ENCODE assay signal across 1 cellular context in the genomic region with DNA sequence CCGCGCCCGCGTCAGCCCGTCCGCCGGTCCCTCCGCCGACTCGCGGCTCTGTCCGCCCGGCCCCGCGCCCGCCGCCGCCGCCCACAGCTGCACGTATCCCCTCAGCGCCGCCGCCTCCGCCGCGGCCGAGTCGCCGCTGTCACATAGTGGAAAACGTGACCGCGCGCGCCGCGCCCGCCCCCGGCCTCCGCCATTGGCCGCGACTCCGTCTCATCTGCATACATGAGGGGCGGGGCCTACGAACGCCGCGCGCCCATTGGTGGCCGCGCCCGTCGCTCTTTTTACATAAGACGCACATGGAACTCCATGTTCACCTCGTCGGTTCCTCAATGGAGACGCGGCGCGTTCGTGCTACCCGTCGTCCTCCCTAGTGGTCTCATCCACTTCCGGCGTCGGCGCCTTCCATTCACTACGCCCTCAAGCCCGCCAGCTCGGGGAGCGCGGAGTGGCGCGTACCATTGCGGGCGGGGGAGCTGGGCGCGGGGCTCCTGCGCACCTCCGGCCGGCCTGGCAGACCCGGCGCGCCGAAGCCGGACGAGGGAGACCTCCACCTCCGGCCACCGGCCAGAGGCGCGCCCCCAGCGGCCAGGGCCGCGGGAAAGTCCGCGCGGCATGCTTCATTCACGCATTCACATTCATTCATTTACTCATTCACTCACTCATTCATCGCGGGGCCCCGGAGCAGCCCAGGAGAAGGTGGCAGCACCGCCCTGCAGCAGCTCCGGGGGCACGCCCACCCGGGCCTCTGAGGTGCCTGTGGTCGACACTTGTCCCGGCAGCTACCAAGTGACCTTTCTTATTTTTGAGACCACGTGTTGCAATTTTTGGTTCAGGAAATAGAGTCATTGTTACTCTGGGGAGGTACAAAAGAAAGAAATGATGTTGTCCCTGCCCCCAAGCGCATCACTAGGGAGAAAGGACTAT.
TF ChIP-seq lines count a peak whose summit lies in the region.

No MANE protein-coding gene starts in this region.

TF ChIP-seq in K562, 482 proteins besides CTCF, POLR2A, EP300 and RAD21 (continued from another document and continues in another):
- TF ChIP-seq, protein P1, sequence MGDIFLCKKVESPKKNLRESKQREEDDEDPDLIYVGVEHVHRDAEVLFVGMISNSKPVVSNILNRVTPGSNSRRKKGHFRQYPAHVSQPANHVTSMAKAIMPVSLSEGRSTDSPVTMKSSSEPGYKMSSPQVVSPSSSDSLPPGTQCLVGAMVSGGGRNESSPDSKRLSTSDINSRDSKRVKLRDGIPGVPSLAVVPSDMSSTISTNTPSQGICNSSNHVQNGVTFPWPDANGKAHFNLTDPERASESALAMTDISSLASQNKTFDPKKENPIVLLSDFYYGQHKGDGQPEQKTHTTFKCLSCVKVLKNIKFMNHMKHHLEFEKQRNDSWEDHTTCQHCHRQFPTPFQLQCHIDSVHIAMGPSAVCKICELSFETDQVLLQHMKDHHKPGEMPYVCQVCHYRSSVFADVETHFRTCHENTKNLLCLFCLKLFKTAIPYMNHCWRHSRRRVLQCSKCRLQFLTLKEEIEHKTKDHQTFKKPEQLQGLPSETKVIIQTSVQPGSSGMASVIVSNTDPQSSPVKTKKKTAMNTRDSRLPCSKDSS (IDR thresholded peaks at IDR 0.05; ENCODE audit: low read depth, partially characterized antibody), result no peak
- TF ChIP-seq WHSC1 (IDR thresholded peaks at IDR 0.05; ENCODE audit: low read length) (no peak), BHLHE40 (IDR thresholded peaks at IDR 0.05; ENCODE audit: low read length) (peak; percentile 97), SAP30 (IDR thresholded peaks at IDR 0.05; ENCODE audit: borderline replicate concordance, insufficient read depth, low read depth, low read length, poor library complexity, severe bottlenecking) (no peak), CBX2 (IDR thresholded peaks at IDR 0.05; ENCODE audit: insufficient read depth, low read length, poor library complexity, severe bottlenecking) (no peak), JUN (IDR thresholded peaks at IDR 0.05; ENCODE audit: borderline replicate concordance, low read depth, low read length) (peak; percentile 20; the same call in 1 of the 2 replicates), JUN (CRISPR knock-in tag; IDR thresholded peaks at IDR 0.05; ENCODE audit: borderline replicate concordance) (no peak), EWSR1 (IDR thresholded peaks at IDR 0.05; ENCODE audit: borderline replicate concordance, low read depth, partially characterized antibody) (no peak), ATF1 (CRISPR knock-in tag; IDR thresholded peaks at IDR 0.05) (no peak), ATF1 (tag; IDR thresholded peaks at IDR 0.05) (peak; percentile 92), TAL1 (IDR thresholded peaks at IDR 0.05) (no peak), ETV5 (CRISPR knock-in tag; IDR thresholded peaks at IDR 0.05; ENCODE audit: low read depth) (0 out of 2 replicates have a peak, but pooled peaks have one; percentile 30), CSDE1 (IDR thresholded peaks at IDR 0.05) (no peak), ZNF583 (CRISPR knock-in tag; IDR thresholded peaks at IDR 0.05) (no peak), ZNF253 (CRISPR knock-in tag; conservative IDR thresholded peaks at IDR 0.05) (no peak), TEAD4 (IDR thresholded peaks at IDR 0.05; ENCODE audit: low read length) (no peak), TEAD4 (CRISPR knock-in tag; IDR thresholded peaks at IDR 0.05; ENCODE audit: borderline replicate concordance) (no peak), ZNF79 (CRISPR knock-in tag; IDR thresholded peaks at IDR 0.05; ENCODE audit: low read depth) (no peak), CREBBP (IDR thresholded peaks at IDR 0.05; ENCODE audit: low read depth, low read length) (no peak), ZNF184 (CRISPR knock-in tag; IDR thresholded peaks at IDR 0.05) (no peak), SREBF1 (IDR thresholded peaks at IDR 0.05; ENCODE audit: borderline replicate concordance, low read depth, low read length) (0 out of 2 replicates have a peak, but pooled peaks have one; percentile 32), E2F3 (CRISPR knock-in tag; IDR thresholded peaks at IDR 0.05) (no peak), SMAD3 (CRISPR knock-in tag; conservative IDR thresholded peaks at IDR 0.05) (no peak), TAF7 (tag; IDR thresholded peaks at IDR 0.05) (peak; percentile 17; the same call in 1 of the 2 replicates), TCF7L2 (IDR thresholded peaks at IDR 0.05; ENCODE audit: low read depth, low read length) (peak; percentile 70), NFE2 (IDR thresholded peaks at IDR 0.05; ENCODE audit: low read depth) (no peak), TEAD1 (CRISPR knock-in tag; IDR thresholded peaks at IDR 0.05) (no peak)
- TF ChIP-seq, protein P2, sequence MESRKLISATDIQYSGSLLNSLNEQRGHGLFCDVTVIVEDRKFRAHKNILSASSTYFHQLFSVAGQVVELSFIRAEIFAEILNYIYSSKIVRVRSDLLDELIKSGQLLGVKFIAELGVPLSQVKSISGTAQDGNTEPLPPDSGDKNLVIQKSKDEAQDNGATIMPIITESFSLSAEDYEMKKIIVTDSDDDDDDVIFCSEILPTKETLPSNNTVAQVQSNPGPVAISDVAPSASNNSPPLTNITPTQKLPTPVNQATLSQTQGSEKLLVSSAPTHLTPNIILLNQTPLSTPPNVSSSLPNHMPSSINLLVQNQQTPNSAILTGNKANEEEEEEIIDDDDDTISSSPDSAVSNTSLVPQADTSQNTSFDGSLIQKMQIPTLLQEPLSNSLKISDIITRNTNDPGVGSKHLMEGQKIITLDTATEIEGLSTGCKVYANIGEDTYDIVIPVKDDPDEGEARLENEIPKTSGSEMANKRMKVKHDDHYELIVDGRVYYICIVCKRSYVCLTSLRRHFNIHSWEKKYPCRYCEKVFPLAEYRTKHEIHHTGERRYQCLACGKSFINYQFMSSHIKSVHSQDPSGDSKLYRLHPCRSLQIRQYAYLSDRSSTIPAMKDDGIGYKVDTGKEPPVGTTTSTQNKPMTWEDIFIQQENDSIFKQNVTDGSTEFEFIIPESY (CRISPR knock-in tag; IDR thresholded peaks at IDR 0.05), result no peak
- TF ChIP-seq, protein P3, sequence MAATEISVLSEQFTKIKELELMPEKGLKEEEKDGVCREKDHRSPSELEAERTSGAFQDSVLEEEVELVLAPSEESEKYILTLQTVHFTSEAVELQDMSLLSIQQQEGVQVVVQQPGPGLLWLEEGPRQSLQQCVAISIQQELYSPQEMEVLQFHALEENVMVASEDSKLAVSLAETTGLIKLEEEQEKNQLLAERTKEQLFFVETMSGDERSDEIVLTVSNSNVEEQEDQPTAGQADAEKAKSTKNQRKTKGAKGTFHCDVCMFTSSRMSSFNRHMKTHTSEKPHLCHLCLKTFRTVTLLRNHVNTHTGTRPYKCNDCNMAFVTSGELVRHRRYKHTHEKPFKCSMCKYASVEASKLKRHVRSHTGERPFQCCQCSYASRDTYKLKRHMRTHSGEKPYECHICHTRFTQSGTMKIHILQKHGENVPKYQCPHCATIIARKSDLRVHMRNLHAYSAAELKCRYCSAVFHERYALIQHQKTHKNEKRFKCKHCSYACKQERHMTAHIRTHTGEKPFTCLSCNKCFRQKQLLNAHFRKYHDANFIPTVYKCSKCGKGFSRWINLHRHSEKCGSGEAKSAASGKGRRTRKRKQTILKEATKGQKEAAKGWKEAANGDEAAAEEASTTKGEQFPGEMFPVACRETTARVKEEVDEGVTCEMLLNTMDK (IDR thresholded peaks at IDR 0.05; ENCODE audit: borderline replicate concordance, insufficient read depth, low read depth, low read length, poor library complexity, severe bottlenecking), result no peak
- TF ChIP-seq, protein P4, sequence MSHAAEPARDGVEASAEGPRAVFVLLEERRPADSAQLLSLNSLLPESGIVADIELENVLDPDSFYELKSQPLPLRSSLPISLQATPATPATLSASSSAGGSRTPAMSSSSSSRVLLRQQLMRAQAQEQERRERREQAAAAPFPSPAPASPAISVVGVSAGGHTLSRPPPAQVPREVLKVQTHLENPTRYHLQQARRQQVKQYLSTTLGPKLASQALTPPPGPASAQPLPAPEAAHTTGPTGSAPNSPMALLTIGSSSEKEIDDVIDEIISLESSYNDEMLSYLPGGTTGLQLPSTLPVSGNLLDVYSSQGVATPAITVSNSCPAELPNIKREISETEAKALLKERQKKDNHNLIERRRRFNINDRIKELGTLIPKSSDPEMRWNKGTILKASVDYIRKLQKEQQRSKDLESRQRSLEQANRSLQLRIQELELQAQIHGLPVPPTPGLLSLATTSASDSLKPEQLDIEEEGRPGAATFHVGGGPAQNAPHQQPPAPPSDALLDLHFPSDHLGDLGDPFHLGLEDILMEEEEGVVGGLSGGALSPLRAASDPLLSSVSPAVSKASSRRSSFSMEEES (CRISPR knock-in tag; IDR thresholded peaks at IDR 0.05), result no peak
- TF ChIP-seq, protein P5, sequence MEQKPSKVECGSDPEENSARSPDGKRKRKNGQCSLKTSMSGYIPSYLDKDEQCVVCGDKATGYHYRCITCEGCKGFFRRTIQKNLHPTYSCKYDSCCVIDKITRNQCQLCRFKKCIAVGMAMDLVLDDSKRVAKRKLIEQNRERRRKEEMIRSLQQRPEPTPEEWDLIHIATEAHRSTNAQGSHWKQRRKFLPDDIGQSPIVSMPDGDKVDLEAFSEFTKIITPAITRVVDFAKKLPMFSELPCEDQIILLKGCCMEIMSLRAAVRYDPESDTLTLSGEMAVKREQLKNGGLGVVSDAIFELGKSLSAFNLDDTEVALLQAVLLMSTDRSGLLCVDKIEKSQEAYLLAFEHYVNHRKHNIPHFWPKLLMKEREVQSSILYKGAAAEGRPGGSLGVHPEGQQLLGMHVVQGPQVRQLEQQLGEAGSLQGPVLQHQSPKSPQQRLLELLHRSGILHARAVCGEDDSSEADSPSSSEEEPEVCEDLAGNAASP (IDR thresholded peaks at IDR 0.05), result no peak
- TF ChIP-seq, protein P6, sequence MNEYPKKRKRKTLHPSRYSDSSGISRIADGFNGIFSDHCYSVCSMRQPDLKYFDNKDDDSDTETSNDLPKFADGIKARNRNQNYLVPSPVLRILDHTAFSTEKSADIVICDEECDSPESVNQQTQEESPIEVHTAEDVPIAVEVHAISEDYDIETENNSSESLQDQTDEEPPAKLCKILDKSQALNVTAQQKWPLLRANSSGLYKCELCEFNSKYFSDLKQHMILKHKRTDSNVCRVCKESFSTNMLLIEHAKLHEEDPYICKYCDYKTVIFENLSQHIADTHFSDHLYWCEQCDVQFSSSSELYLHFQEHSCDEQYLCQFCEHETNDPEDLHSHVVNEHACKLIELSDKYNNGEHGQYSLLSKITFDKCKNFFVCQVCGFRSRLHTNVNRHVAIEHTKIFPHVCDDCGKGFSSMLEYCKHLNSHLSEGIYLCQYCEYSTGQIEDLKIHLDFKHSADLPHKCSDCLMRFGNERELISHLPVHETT (CRISPR knock-in tag; conservative IDR thresholded peaks at IDR 0.05 in 1 of 2, IDR thresholded peaks at IDR 0.05 in 1 of 2), result peak in 1 of 2 experiments; percentile 54; a peak in 1 of 4 replicates
- TF ChIP-seq, protein P7, sequence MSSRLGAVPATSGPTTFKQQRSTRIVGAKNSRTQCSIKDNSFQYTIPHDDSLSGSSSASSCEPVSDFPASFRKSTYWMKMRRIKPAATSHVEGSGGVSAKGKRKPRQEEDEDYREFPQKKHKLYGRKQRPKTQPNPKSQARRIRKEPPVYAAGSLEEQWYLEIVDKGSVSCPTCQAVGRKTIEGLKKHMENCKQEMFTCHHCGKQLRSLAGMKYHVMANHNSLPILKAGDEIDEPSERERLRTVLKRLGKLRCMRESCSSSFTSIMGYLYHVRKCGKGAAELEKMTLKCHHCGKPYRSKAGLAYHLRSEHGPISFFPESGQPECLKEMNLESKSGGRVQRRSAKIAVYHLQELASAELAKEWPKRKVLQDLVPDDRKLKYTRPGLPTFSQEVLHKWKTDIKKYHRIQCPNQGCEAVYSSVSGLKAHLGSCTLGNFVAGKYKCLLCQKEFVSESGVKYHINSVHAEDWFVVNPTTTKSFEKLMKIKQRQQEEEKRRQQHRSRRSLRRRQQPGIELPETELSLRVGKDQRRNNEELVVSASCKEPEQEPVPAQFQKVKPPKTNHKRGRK (tag; IDR thresholded peaks at IDR 0.05), result no peak
